1 cellular context compared by ENCODE assay signal in genomic region chr1:52552236-52552504, GRCh38.
TF ChIP-seq lines count a peak whose summit lies in the region.

No MANE protein-coding gene starts in this region.

TF ChIP-seq in HepG2, 621 proteins besides CTCF, POLR2A, EP300 and RAD21 (continued from another document):
- TF ChIP-seq HIC2 (CRISPR knock-in tag; IDR thresholded peaks at IDR 0.05; ENCODE audit: low read depth) = no peak
- TF ChIP-seq TGIF2 (CRISPR knock-in tag; IDR thresholded peaks at IDR 0.05) = peak; percentile 50; the same call in 1 of the 2 replicates
- TF ChIP-seq ZNF720 (CRISPR knock-in tag; IDR thresholded peaks at IDR 0.05) = no peak
- TF ChIP-seq GPBP1L1 (CRISPR knock-in tag; IDR thresholded peaks at IDR 0.05) = no peak
- TF ChIP-seq MBD4 (IDR thresholded peaks at IDR 0.05; ENCODE audit: borderline replicate concordance, low read length) = no peak
- TF ChIP-seq TSC22D2 (CRISPR knock-in tag; IDR thresholded peaks at IDR 0.05; ENCODE audit: borderline replicate concordance) = no peak
- peak; percentile 40; the same call in 1 of the 2 replicates for TF ChIP-seq SIN3A (IDR thresholded peaks at IDR 0.05; ENCODE audit: borderline replicate concordance, low read depth, low read length)
- no peak for TF ChIP-seq XRCC5 (optimal IDR thresholded peaks at IDR 0.05; ENCODE audit: low read length)
- TF ChIP-seq ZNF644 (CRISPR knock-in tag; IDR thresholded peaks at IDR 0.05; ENCODE audit: low read depth) = no peak
- no peak for TF ChIP-seq XBP1 (CRISPR knock-in tag; IDR thresholded peaks at IDR 0.05)
- no peak for TF ChIP-seq CBFB (CRISPR knock-in tag; IDR thresholded peaks at IDR 0.05)
- TF ChIP-seq NR2C2 (CRISPR knock-in tag; IDR thresholded peaks at IDR 0.05; ENCODE audit: borderline replicate concordance) = no peak
- 0 out of 2 replicates have a peak, but pooled peaks have one; percentile 57 for TF ChIP-seq SNAI1 (CRISPR knock-in tag; IDR thresholded peaks at IDR 0.05; ENCODE audit: borderline replicate concordance)
- no peak for TF ChIP-seq ZBTB20 (CRISPR knock-in tag; IDR thresholded peaks at IDR 0.05; ENCODE audit: borderline replicate concordance, low read depth)
- no peak for TF ChIP-seq ZBTB1 (CRISPR knock-in tag; IDR thresholded peaks at IDR 0.05; ENCODE audit: borderline replicate concordance)
- TF ChIP-seq HDAC1 (CRISPR knock-in tag; IDR thresholded peaks at IDR 0.05) = no peak
- no peak for TF ChIP-seq ZNF614 (CRISPR knock-in tag; IDR thresholded peaks at IDR 0.05; ENCODE audit: borderline replicate concordance)
- peak; percentile 47; the same call in 1 of the 2 replicates for TF ChIP-seq ZKSCAN8 (CRISPR knock-in tag; IDR thresholded peaks at IDR 0.05; ENCODE audit: borderline replicate concordance)
